In the genomic region with DNA sequence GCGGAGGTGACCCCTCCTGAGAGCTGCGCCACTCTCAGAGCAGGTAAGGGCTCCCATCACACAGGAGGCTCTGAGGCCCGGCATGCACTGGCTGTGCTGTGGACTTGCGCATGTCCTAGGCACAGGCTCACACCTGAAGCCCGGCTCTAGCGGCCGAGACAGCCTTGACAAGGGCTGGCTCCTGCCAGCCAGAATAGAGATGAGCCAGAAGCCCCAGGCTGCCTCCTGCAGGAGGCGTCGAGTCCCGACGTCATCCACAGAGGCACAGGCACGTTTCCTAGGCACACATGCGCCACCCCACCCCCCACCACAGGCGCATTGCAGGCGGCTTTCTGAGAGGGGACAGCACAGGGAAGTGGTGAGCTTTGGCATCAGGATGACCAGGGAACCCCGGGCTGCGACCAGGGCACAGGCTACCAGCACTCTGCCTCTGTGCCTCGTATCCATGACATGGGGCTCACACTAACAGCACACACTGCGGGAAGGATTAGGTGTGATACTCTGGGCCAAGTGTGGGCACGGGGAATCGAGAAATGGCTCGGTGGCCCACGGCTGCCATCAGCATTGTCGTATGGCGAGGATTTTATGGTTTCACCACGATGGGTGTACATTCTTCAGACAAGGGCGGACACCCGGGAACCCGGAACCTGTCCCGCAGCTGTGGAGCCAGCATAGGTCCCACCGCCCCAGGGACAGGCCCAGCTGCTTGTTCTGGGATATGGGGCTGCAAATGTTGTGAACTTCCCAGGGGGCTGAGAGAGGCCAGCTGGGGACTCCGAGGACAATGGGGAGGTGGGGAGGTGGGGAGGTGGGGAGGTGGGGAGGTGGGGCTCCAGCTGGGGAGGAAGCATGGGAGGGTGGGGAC, we compare ENCODE assay signal across 25 cellular contexts.
A peak's percentile ranks its signal among the peaks of the same experiment; 100 is the strongest.
DNase-seq lines count a peak whose midpoint lies in the region; ATAC-seq, FAIRE-seq and TF ChIP-seq lines count a peak whose summit lies in the region.
"Had no signal": no experiment of that assay in that cellular context is flagged by ENCODE, and none has a peak within 500 bp of the region (broad histone marks: within the 10 kb centered on the region; RNA-seq: fewer than 3 reads in every experiment).

No MANE protein-coding gene starts in this region.

- no peak for TF ChIP-seq RAD21 in HepG2 (CRISPR knock-in tag; IDR thresholded peaks at IDR 0.05)

- TF ChIP-seq CTCF in WTC11 (IDR thresholded peaks at IDR 0.05) (no peak), HepG2 (CRISPR knock-in tag; IDR thresholded peaks at IDR 0.05) (peak; percentile 14; the same call in 1 of the 2 replicates)

- H3K27ac Mint-ChIP-seq in WTC11 = no peak overlapping the region
- H3K27ac Mint-ChIP-seq: activated B cell treated with CpG ODN at 0.5 μM for 24 hours; activated naive CD4-positive, alpha-beta T cell treated with anti-CD3 and anti-CD28 coated beads for 36 hours; activated T-helper 1 cell treated with anti-CD3 and anti-CD28 coated beads, Interleukin-12 subunit alpha, Interleukin-12 subunit beta, Interleukin-2, Interleukin-4 antibody, amounts not matched to agents 30 ng/mL and 10 ng/mL and 1 ng/mL, durations not matched to agents 14 hours and 24 hours and 36 hours had no signal

- H3K79me2 ChIP-seq in HepG2 (ENCODE audit: insufficient read depth, low read length) = no peaks in the 10 kb centered on the region

- CTCF ChIA-PET in WTC11 (lab: Charles Lee) (interaction anchor here (1.1 kb wide), 1 partner anchor 195 kb away, joined by 3 read pairs; no protein-coding TSS in a partner anchor), HepG2 (lab: Yijun Ruan, JAX; ENCODE audit: low intra/inter-chr PET ratio, low total read pairs) (no interaction called here)

- peak; percentile 10 for DNase-seq in left ventricle myocardium superior
- DNase-seq in Right ventricle myocardium superior = no peak
- DNase-seq in WTC11 (ENCODE audit: low spot score) = peak; percentile 50
- DNase-seq in HepG2 (ENCODE audit: low spot score) = no peak
- no peak for DNase-seq in HuH-7.5 (ENCODE audit: low spot score)
- DNase-seq: activated B cell treated with CpG ODN at 0.5 μM for 24 hours; activated CD4-positive, alpha-beta T cell treated with anti-CD3 and anti-CD28 coated beads, Interleukin-2, amount 50 U/mL, for 4 hours; activated naive CD4-positive, alpha-beta T cell treated with anti-CD3 and anti-CD28 coated beads for 36 hours; brain microvascular endothelial cell; DMS153; effector CD4-positive, alpha-beta T cell; GF-D8; KBM-7; NCI-H1105 treated with DMSO at 0.1 percent for 48 hours; NCI-H2029; NCI-H526; occipital lobe; stimulated activated naive CD8-positive, alpha-beta T cell treated with anti-CD3 and anti-CD28 coated beads, Interleukin-15, amount 100 ng/mL, for 72 hours; thyroid gland had no signal

- H3K27ac ChIP-seq in HepG2 (ENCODE audit: extremely low read length, insufficient read depth, low read length) = no peak overlapping the region
- H3K27ac ChIP-seq: A549, brain microvascular endothelial cell, thyroid gland had no signal

- 49% methylated on average over 16 of the region's 32 CpGs for whole genome bisulfite sequencing in HepG2 (ENCODE audit: low lambda C conversion rate)

- in situ Hi-C loops in HepG2 (cut with HindIII; ENCODE audit: extremely low pct_ligation_motif_present, low pct_unique_long_range_greater_than_20kb) = no loop called here

- H3K27me3 ChIP-seq in HepG2 (ENCODE audit: control insufficient read depth in 1 of 2, insufficient read depth in 2 of 2, low read length in 2 of 2) = peaks cover 6 to 40% of the 10 kb centered on the region in 2 experiments; a peak in 4 of 5 replicates
- H3K27me3 ChIP-seq: brain microvascular endothelial cell, thyroid gland had no signal

- H2AFZ ChIP-seq in HepG2 (ENCODE audit: low read length) = no peak overlapping the region

- no peak for FAIRE-seq in HepG2 (lab: Jason Lieb, UNC)
- FAIRE-seq: A549 had no signal

- H3K36me3 Mint-ChIP-seq in WTC11 = no peaks in the 10 kb centered on the region

- H3K27me3 Mint-ChIP-seq in WTC11 (ENCODE audit: low read depth) = no peaks in the 10 kb centered on the region; the same call in 1 of the 2 replicates

- POLR2A ChIA-PET in WTC11 (lab: Charles Lee) (no interaction called here), HepG2 (lab: Yijun Ruan, JAX) (no interaction called here)

- H3K9me3 ChIP-seq in HepG2 (ENCODE audit: low read length) = peaks cover 9% of the 10 kb centered on the region; the same call in 1 of the 2 replicates
- H3K9me3 ChIP-seq: thyroid gland had no signal

- no TSS peak for BruUV-seq in HepG2 (replicated peaks; lab: Mats Ljungman, UMichigan)

- H3K36me3 ChIP-seq in HepG2 (replicated peaks in 1 of 2; ENCODE audit: control insufficient read depth in 1 of 2, insufficient read depth in 2 of 2, low read length in 2 of 2) = no peaks in the 10 kb centered on the region
- H3K36me3 ChIP-seq: brain microvascular endothelial cell, thyroid gland had no signal

- H3K9ac ChIP-seq in HepG2 (ENCODE audit: insufficient read depth, low read depth, low read length) = no peak overlapping the region

- no peak overlapping the region for H3K4me2 ChIP-seq in HepG2 (ENCODE audit: low read depth, low read length)
- H3K4me2 ChIP-seq: A549 had no signal

- TF ChIP-seq POLR2A in HepG2 (IDR thresholded peaks at IDR 0.05; ENCODE audit: insufficient read depth in 1 of 2, low read depth in 2 of 2, low read length in 2 of 2) = no peak

- H3K4me1 ChIP-seq in HepG2 (ENCODE audit: insufficient read depth, low read length) = peaks cover 18% of the 10 kb centered on the region

- intact Hi-C loops in left ventricle myocardium superior (cut with micrococcal nuclease) (no loop called here), Right ventricle myocardium superior (cut with DNase I) (no loop called here), HepG2 (cut with micrococcal nuclease; ENCODE audit: unreplicated experiment) (no loop called here)

- TF ChIP-seq EP300 in HepG2 (IDR thresholded peaks at IDR 0.05; ENCODE audit: low read depth in 2 of 2, low read length in 2 of 2) (no peak), HepG2 (CRISPR knock-in tag; IDR thresholded peaks at IDR 0.05; ENCODE audit: borderline replicate concordance) (no peak)

- peaks cover 7% of the 10 kb centered on the region for H3K4me1 Mint-ChIP-seq in WTC11
- H3K4me1 Mint-ChIP-seq: activated B cell treated with CpG ODN at 0.5 μM for 24 hours; stimulated activated naive CD8-positive, alpha-beta T cell treated with anti-CD3 and anti-CD28 coated beads, Interleukin-15, amount 100 ng/mL, for 72 hours had no signal

- H3K4me3 ChIP-seq in HepG2 (replicated peaks in 1 of 3; ENCODE audit: insufficient read depth in 1 of 3, low read depth in 2 of 3, low read length in 3 of 3) = no peak overlapping the region
- H3K4me3 ChIP-seq: A549, thyroid gland had no signal

- peaks cover 6% of the 10 kb centered on the region for H3K9me3 Mint-ChIP-seq in WTC11

- H4K20me1 ChIP-seq in HepG2 (ENCODE audit: insufficient read depth, low read length) = no peaks in the 10 kb centered on the region

- ATAC-seq in left ventricle myocardium superior = no peak
- ATAC-seq in Right ventricle myocardium superior (ENCODE audit: poor library complexity) = no peak
- ATAC-seq in WTC11 = peak; percentile 72
- ATAC-seq in HepG2 = peak; percentile 34
- ATAC-seq in HG02938 (IDR thresholded peaks at IDR 0.05; ENCODE audit: unreplicated experiment) = no peak
- ATAC-seq in GM19328 (IDR thresholded peaks at IDR 0.05; ENCODE audit: unreplicated experiment) = no peak
- no peak for ATAC-seq in GM21619 (IDR thresholded peaks at IDR 0.05; ENCODE audit: unreplicated experiment)
- ATAC-seq: Panc1; stimulated activated naive CD8-positive, alpha-beta T cell treated with anti-CD3 and anti-CD28 coated beads, Interleukin-15, amount 100 ng/mL, for 72 hours had no signal

- no peak overlapping the region for H3K4me3 Mint-ChIP-seq in WTC11
- H3K4me3 Mint-ChIP-seq: activated B cell treated with CpG ODN at 0.5 μM for 24 hours; activated naive CD4-positive, alpha-beta T cell treated with anti-CD3 and anti-CD28 coated beads for 36 hours; activated T-helper 1 cell treated with anti-CD3 and anti-CD28 coated beads, Interleukin-12 subunit alpha, Interleukin-12 subunit beta, Interleukin-2, Interleukin-4 antibody, amounts not matched to agents 30 ng/mL and 10 ng/mL and 1 ng/mL, durations not matched to agents 14 hours and 24 hours and 36 hours; stimulated activated naive CD8-positive, alpha-beta T cell treated with anti-CD3 and anti-CD28 coated beads, Interleukin-15, amount 100 ng/mL, for 72 hours had no signal

TF ChIP-seq in WTC11, 78 proteins besides CTCF, POLR2A, EP300 and RAD21:
- TF ChIP-seq CREM (CRISPR knock-in tag; IDR thresholded peaks at IDR 0.05) (no peak), ZNF138 (CRISPR knock-in tag; conservative IDR thresholded peaks at IDR 0.05) (no peak), CREB1 (CRISPR knock-in tag; IDR thresholded peaks at IDR 0.05) (no peak), RELA (CRISPR knock-in tag; IDR thresholded peaks at IDR 0.05; ENCODE audit: borderline replicate concordance) (no peak), NR3C1 (CRISPR knock-in tag; conservative IDR thresholded peaks at IDR 0.05; ENCODE audit: low read depth) (no peak), ZNF671 (CRISPR knock-in tag; IDR thresholded peaks at IDR 0.05) (no peak)
- TF ChIP-seq, protein P1, sequence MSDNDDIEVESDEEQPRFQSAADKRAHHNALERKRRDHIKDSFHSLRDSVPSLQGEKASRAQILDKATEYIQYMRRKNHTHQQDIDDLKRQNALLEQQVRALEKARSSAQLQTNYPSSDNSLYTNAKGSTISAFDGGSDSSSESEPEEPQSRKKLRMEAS (CRISPR knock-in tag; IDR thresholded peaks at IDR 0.05) = 0 out of 2 replicates have a peak, but pooled peaks have one; percentile 41

TF ChIP-seq in HepG2, 621 proteins besides CTCF, POLR2A, EP300 and RAD21:
- TF ChIP-seq ZFP82 (CRISPR knock-in tag; IDR thresholded peaks at IDR 0.05; ENCODE audit: borderline replicate concordance) (no peak), STAG1 (CRISPR knock-in tag; IDR thresholded peaks at IDR 0.05) (peak; percentile 24)

Comparison
In these comparisons a context has a peak if more than half of its experiments do, and no peak if none do; other contexts are left out.
1. DNase-seq: peak in left ventricle myocardium superior (single experiment) and WTC11 (single experiment); none in Right ventricle myocardium superior (single experiment), HepG2 (single experiment) and HuH-7.5 (single experiment).
2. ATAC-seq: peak in WTC11 (single experiment) and HepG2 (single experiment); none in left ventricle myocardium superior (single experiment), Right ventricle myocardium superior (single experiment), HG02938 (single experiment), GM19328 (single experiment) and GM21619 (single experiment).